In genomic region chr1:211576717-211577116, GRCh38 we compare ENCODE assay signal across 8 cellular contexts. TPM values are rescaled to one million over a fixed set of nuclear protein-coding genes. Genes with fewer than 3 reads are reported as not detected.
DNase-seq lines count a peak whose midpoint lies in the region; TF ChIP-seq lines count a peak whose summit lies in the region.

No MANE protein-coding gene starts in this region.

- H3K4me1 Mint-ChIP-seq in T-helper 1 cell treated with Interleukin-12 subunit alpha and Interleukin-12 subunit beta and Interleukin-4 antibody, amounts not matched to agents 30 μg/mL and 1 μg/mL, for 36 hours (ENCODE audit: low read depth), result peaks cover 29% of the 10 kb centered on the region
- peaks cover 51% of the 10 kb centered on the region for H3K4me1 Mint-ChIP-seq in activated T-helper 1 cell treated with anti-CD3 and anti-CD28 coated beads, Interleukin-12 subunit alpha, Interleukin-12 subunit beta, Interleukin-2, Interleukin-4 antibody, amounts not matched to agents 30 ng/mL and 10 ng/mL and 1 ng/mL, durations not matched to agents 14 hours and 24 hours and 36 hours (ENCODE audit: low read depth)

- H3K27me3 Mint-ChIP-seq in T-helper 1 cell treated with Interleukin-12 subunit alpha and Interleukin-12 subunit beta and Interleukin-4 antibody, amounts not matched to agents 30 μg/mL and 1 μg/mL, for 36 hours (ENCODE audit: low read depth), result peaks cover 5% of the 10 kb centered on the region
- no peaks in the 10 kb centered on the region for H3K27me3 Mint-ChIP-seq in activated T-helper 1 cell treated with anti-CD3 and anti-CD28 coated beads, Interleukin-12 subunit alpha, Interleukin-12 subunit beta, Interleukin-2, Interleukin-4 antibody, amounts not matched to agents 30 ng/mL and 10 ng/mL and 1 ng/mL, durations not matched to agents 14 hours and 24 hours and 36 hours (ENCODE audit: insufficient read depth)

- TF ChIP-seq EP300 in stomach (IDR thresholded peaks at IDR 0.05), result no peak

- H3K36me3 Mint-ChIP-seq in T-helper 1 cell treated with Interleukin-12 subunit alpha and Interleukin-12 subunit beta and Interleukin-4 antibody, amounts not matched to agents 30 μg/mL and 1 μg/mL, for 36 hours (ENCODE audit: low read depth), result peaks cover 20% of the 10 kb centered on the region
- H3K36me3 Mint-ChIP-seq in activated T-helper 1 cell treated with anti-CD3 and anti-CD28 coated beads, Interleukin-12 subunit alpha, Interleukin-12 subunit beta, Interleukin-2, Interleukin-4 antibody, amounts not matched to agents 30 ng/mL and 10 ng/mL and 1 ng/mL, durations not matched to agents 14 hours and 24 hours and 36 hours (ENCODE audit: low read depth), result peaks cover 28% of the 10 kb centered on the region

- no peak for TF ChIP-seq POLR2A in stomach (IDR thresholded peaks at IDR 0.05)

- H3K9ac ChIP-seq in iPS-15b (ENCODE audit: low read depth, low read length), result peak overlapping the region; percentile 47

- intact Hi-C loops in activated T-helper 1 cell treated with anti-CD3 and anti-CD28 coated beads, Interleukin-12 subunit alpha, Interleukin-12 subunit beta, Interleukin-2, Interleukin-4 antibody, amounts not matched to agents 30 ng/mL and 10 ng/mL and 1 ng/mL, durations not matched to agents 14 hours and 24 hours and 36 hours (cut with micrococcal nuclease), result loop anchor here (2.0 to 10.0 kb wide), 6 partner anchors 30 to 1281 kb away; partner anchors contain the start of genes FLVCR1 and LPGAT1
- intact Hi-C loops in stomach (cut with DNase I; ENCODE audit: low total_unique reads), result no loop called here

- H3K9me3 Mint-ChIP-seq in T-helper 1 cell treated with Interleukin-12 subunit alpha and Interleukin-12 subunit beta and Interleukin-4 antibody, amounts not matched to agents 30 μg/mL and 1 μg/mL, for 36 hours, result no peaks in the 10 kb centered on the region
- no peaks in the 10 kb centered on the region for H3K9me3 Mint-ChIP-seq in activated T-helper 1 cell treated with anti-CD3 and anti-CD28 coated beads, Interleukin-12 subunit alpha, Interleukin-12 subunit beta, Interleukin-2, Interleukin-4 antibody, amounts not matched to agents 30 ng/mL and 10 ng/mL and 1 ng/mL, durations not matched to agents 14 hours and 24 hours and 36 hours

- peaks cover 7% of the 10 kb centered on the region for H3K36me3 ChIP-seq in iPS-15b (ENCODE audit: control insufficient read depth, insufficient read depth, low read length)
- peaks cover 8 to 24% (median 14%) of the 10 kb centered on the region in 4 donors for H3K36me3 ChIP-seq in stomach

- H3K4me1 ChIP-seq in iPS-15b (ENCODE audit: control insufficient read depth, insufficient read depth, low read length) (peaks cover 23% of the 10 kb centered on the region), stomach (peaks cover 13 to 68% (median 47%) of the 10 kb centered on the region in 4 donors)

- H3K27me3 ChIP-seq in iPS-15b (ENCODE audit: control insufficient read depth, insufficient read depth, low read length) (peaks cover 2% of the 10 kb centered on the region), stomach (no peaks in the 10 kb centered on the region)

- H3K4me3 Mint-ChIP-seq in T-helper 1 cell treated with Interleukin-12 subunit alpha and Interleukin-12 subunit beta and Interleukin-4 antibody, amounts not matched to agents 30 μg/mL and 1 μg/mL, for 36 hours, result peak overlapping the region; percentile 88
- peak overlapping the region; percentile 94 for H3K4me3 Mint-ChIP-seq in activated T-helper 1 cell treated with anti-CD3 and anti-CD28 coated beads, Interleukin-12 subunit alpha, Interleukin-12 subunit beta, Interleukin-2, Interleukin-4 antibody, amounts not matched to agents 30 ng/mL and 10 ng/mL and 1 ng/mL, durations not matched to agents 14 hours and 24 hours and 36 hours

- H3K9me3 ChIP-seq in iPS-15b (ENCODE audit: control insufficient read depth, insufficient read depth, low read length), result no peaks in the 10 kb centered on the region
- no peaks in the 10 kb centered on the region for H3K9me3 ChIP-seq in stomach

- DNase-seq in T-helper 1 cell (no peak), stomach (no peak), NCI-H2227 (lab: John Stamatoyannopoulos, UW; ENCODE audit: unreplicated experiment) (no peak), middle frontal gyrus (ENCODE audit: extremely low spot score, low spot score) (no peak)
- DNase-seq in activated T-helper 1 cell treated with anti-CD3 and anti-CD28 coated beads, Interleukin-12 subunit alpha, Interleukin-12 subunit beta, Interleukin-2, Interleukin-4 antibody, amounts not matched to agents 30 ng/mL and 10 ng/mL and 1 ng/mL, durations not matched to agents 14 hours and 24 hours and 36 hours (ENCODE audit: low spot score), result no peak
- DNase-seq in stimulated activated CD4-positive, alpha-beta T cell treated with anti-CD3 and anti-CD28 coated beads, Interleukin-12 subunit alpha, Interleukin-12 subunit beta, amount 100 ng/mL, for 4 hours, result no peak

- H3K27ac ChIP-seq in stomach, result no peak overlapping the region

- peak overlapping the region; percentile 71 for H3K4me3 ChIP-seq in iPS-15b (ENCODE audit: low read depth, low read length)
- peak overlapping the region; percentile 76 to 99 (median 90) for H3K4me3 ChIP-seq in stomach

- no peak for TF ChIP-seq CTCF in stomach (IDR thresholded peaks at IDR 0.05)

- H3K27ac Mint-ChIP-seq in T-helper 1 cell treated with Interleukin-12 subunit alpha and Interleukin-12 subunit beta and Interleukin-4 antibody, amounts not matched to agents 30 μg/mL and 1 μg/mL, for 36 hours, result no peak overlapping the region
- H3K27ac Mint-ChIP-seq in activated T-helper 1 cell treated with anti-CD3 and anti-CD28 coated beads, Interleukin-12 subunit alpha, Interleukin-12 subunit beta, Interleukin-2, Interleukin-4 antibody, amounts not matched to agents 30 ng/mL and 10 ng/mL and 1 ng/mL, durations not matched to agents 14 hours and 24 hours and 36 hours, result no peak overlapping the region

- 25 to 39% (median 34%) methylated on average over 2 of the region's 2 CpGs for WGBS in stomach, 5 donors

RNA-seq across cellular contexts. Expression of gene SLC30A1, which starts 2.2 kb away (rescaled TPM):
- 10.6 and 12.0 TPM in 2 replicates for total RNA-seq in activated T-helper 1 cell treated with anti-CD3 and anti-CD28 coated beads, Interleukin-12 subunit alpha, Interleukin-12 subunit beta, Interleukin-2, Interleukin-4 antibody, amounts not matched to agents 30 ng/mL and 10 ng/mL and 1 ng/mL, durations not matched to agents 14 hours and 24 hours and 36 hours
- total RNA-seq in stomach, result 10 to 100 TPM in 3 of 5 donors, 1 to 10 TPM in 1, under 1 TPM in 1; 0.58 to 30.1 (median 18.5) TPM
- polyA plus RNA-seq in stomach, result 1 to 10 TPM; 2.0 to 2.4 (median 2.1) TPM
